In genomic region chr3:39000008-39000450, GRCh38 we compare ENCODE assay signal across 9 cellular contexts. TPM values are rescaled to one million over a fixed set of nuclear protein-coding genes. Genes with fewer than 3 reads are reported as not detected.
DNase-seq lines count a peak whose midpoint lies in the region; ATAC-seq and TF ChIP-seq lines count a peak whose summit lies in the region.
"Had no signal": no experiment of that assay in that cellular context is flagged by ENCODE, and none has a peak within 500 bp of the region (broad histone marks: within the 10 kb centered on the region; RNA-seq: fewer than 3 reads in every experiment).

No MANE protein-coding gene starts in this region.

- no peak overlapping the region for H3K14ac ChIP-seq in trophoblast cell (ENCODE audit: low read length)

- H3K27me3 Mint-ChIP-seq in activated CD4-positive, alpha-beta T cell treated with anti-CD3 and anti-CD28 coated beads for 36 hours = no peaks in the 10 kb centered on the region

- H3K4me1 ChIP-seq in SK-N-SH (ENCODE audit: control insufficient read depth in 1 of 2, insufficient read depth in 2 of 2, low read depth in 1 of 2, low read length in 1 of 2) (no peaks in the 10 kb centered on the region), trophoblast cell (ENCODE audit: control insufficient read depth in 1 of 2, insufficient read depth in 2 of 2, low read length in 2 of 2) (no peaks in the 10 kb centered on the region)
- H3K4me1 ChIP-seq: BLaER1 treated with 17β-estradiol and CSF1 and Interleukin-3, amounts not matched to agents 10 nM and 100 nM had no signal

- CTCF ChIA-PET in activated CD4-positive, alpha-beta T cell treated with anti-CD3 and anti-CD28 coated beads for 36 hours (lab: Charles Lee) = interaction anchor here (0.5 to 2.6 kb wide), 39 partner anchors 8 to 1940 kb away, joined by 3 to 19 read pairs (median 4); partner anchors contain the start of gene EXOG
- CTCF ChIA-PET in SK-N-SH (lab: Yijun Ruan, JAX) = interaction anchor here (0.6 to 7.4 kb wide), 84 partner anchors 9 to 653 kb away, joined by 3 to 82 read pairs (median 4); partner anchors contain the start of genes CX3CR1, EXOG and XYLB

- no peak overlapping the region for H3K9ac ChIP-seq in SK-N-SH
- H3K9ac ChIP-seq in trophoblast cell (ENCODE audit: low read length) = no peak overlapping the region
- H3K9ac ChIP-seq: BLaER1 treated with 17β-estradiol and CSF1 and Interleukin-3, amounts not matched to agents 10 nM and 100 nM had no signal

- H4K12ac ChIP-seq in trophoblast cell (ENCODE audit: low read depth, low read length) = no peak overlapping the region

- intact Hi-C loops in activated CD4-positive, alpha-beta T cell treated with anti-CD3 and anti-CD28 coated beads for 36 hours (cut with DNase I, micrococcal nuclease) = loop anchor here (1.0 to 10.0 kb wide), 6 partner anchors 31 to 503 kb away; partner anchors contain the start of gene EXOG (in 1 of the 2)
- intact Hi-C loops in lower leg skin (cut with DNase I; ENCODE audit: low total_unique reads) = no loop called here

- H3K79me1 ChIP-seq in trophoblast cell (ENCODE audit: low read length) = no peaks in the 10 kb centered on the region

- H3K36me3 ChIP-seq in SK-N-SH (replicated peaks in 1 of 2; ENCODE audit: control insufficient read depth in 1 of 2, insufficient read depth in 2 of 2, low read length in 1 of 2) = no peaks in the 10 kb centered on the region
- no peaks in the 10 kb centered on the region for H3K36me3 ChIP-seq in trophoblast cell (ENCODE audit: control insufficient read depth in 1 of 2, insufficient read depth in 2 of 2, low read length in 2 of 2)
- H3K36me3 ChIP-seq: BLaER1 treated with 17β-estradiol and CSF1 and Interleukin-3, amounts not matched to agents 10 nM and 100 nM had no signal

- H2AK5ac ChIP-seq in trophoblast cell (ENCODE audit: low read length) = no peak overlapping the region

- H2AFZ ChIP-seq in SK-N-SH (ENCODE audit: low read depth) (no peak overlapping the region), trophoblast cell (ENCODE audit: insufficient read depth, low read length, poor library complexity) (no peak overlapping the region)

- TF ChIP-seq CTCF in SK-N-SH (IDR thresholded peaks at IDR 0.05) = peak; percentile 88
- TF ChIP-seq CTCF in lower leg skin (IDR thresholded peaks at IDR 0.05) = no peak

- H3K27me3 ChIP-seq in SK-N-SH (ENCODE audit: insufficient read depth) (no peaks in the 10 kb centered on the region), trophoblast cell (ENCODE audit: insufficient read depth, low read length) (no peaks in the 10 kb centered on the region)
- H3K27me3 ChIP-seq: BLaER1 treated with 17β-estradiol and CSF1 and Interleukin-3, amounts not matched to agents 10 nM and 100 nM had no signal

- H3K9me2 ChIP-seq in SK-N-SH = no peaks in the 10 kb centered on the region

- H3K4ac ChIP-seq in trophoblast cell (ENCODE audit: low read depth, low read length) = no peak overlapping the region

- H3K4me2 ChIP-seq in SK-N-SH = no peak overlapping the region
- no peak overlapping the region for H3K4me2 ChIP-seq in trophoblast cell (ENCODE audit: low read length)
- H3K4me2 ChIP-seq: BLaER1 treated with 17β-estradiol and CSF1 and Interleukin-3, amounts not matched to agents 10 nM and 100 nM had no signal

- H3K9me3 ChIP-seq in SK-N-SH = no peaks in the 10 kb centered on the region
- no peaks in the 10 kb centered on the region for H3K9me3 ChIP-seq in trophoblast cell (ENCODE audit: insufficient read depth, low read depth, low read length)
- H3K9me3 ChIP-seq: BLaER1 treated with 17β-estradiol and CSF1 and Interleukin-3, amounts not matched to agents 10 nM and 100 nM had no signal

- H3K4me3 ChIP-seq in SK-N-SH (ENCODE audit: low read depth in 2 of 2, low read length in 1 of 2) (peak overlapping the region in 1 of 2 experiments; percentile 36; a peak in 1 of 4 replicates), trophoblast cell (ENCODE audit: low read depth, low read length) (no peak overlapping the region), lower leg skin (ENCODE audit: low read depth, poor library complexity, severe bottlenecking) (no peak overlapping the region)
- H3K4me3 ChIP-seq: BLaER1 treated with 17β-estradiol and CSF1 and Interleukin-3, amounts not matched to agents 10 nM and 100 nM had no signal

- peak; percentile 71 for ATAC-seq in activated CD4-positive, alpha-beta T cell treated with anti-CD3 and anti-CD28 coated beads for 36 hours

- H3K79me2 ChIP-seq in SK-N-SH (ENCODE audit: insufficient read depth) = no peaks in the 10 kb centered on the region
- no peaks in the 10 kb centered on the region for H3K79me2 ChIP-seq in trophoblast cell (ENCODE audit: control insufficient read depth, insufficient read depth, low read length, poor library complexity)

- DNase-seq in activated CD4-positive, alpha-beta T cell treated with anti-CD3 and anti-CD28 coated beads for 36 hours = no peak
- no peak for DNase-seq in activated CD4-positive, alpha-beta T cell treated with anti-CD3 and anti-CD28 coated beads for 1 hour
- peak; percentile 77 for DNase-seq in HCEC 1CT
- DNase-seq in NCI-H1105 (lab: John Stamatoyannopoulos, UW) = peak; percentile 30
- peak; percentile 60 for DNase-seq in SK-N-SH
- DNase-seq in fibroblast of gingiva (ENCODE audit: low read depth) = peak; percentile 55
- DNase-seq in trophoblast cell = peak; percentile 4 to 73
- DNase-seq in lower leg skin (ENCODE audit: low spot score in 2 of 2) = no peak

- no peak overlapping the region for H2BK5ac ChIP-seq in trophoblast cell (ENCODE audit: low read depth, low read length, poor library complexity)

- no peak overlapping the region for H3K23ac ChIP-seq in trophoblast cell (ENCODE audit: low read length)

- peak; percentile 86 for TF ChIP-seq RAD21 in SK-N-SH (IDR thresholded peaks at IDR 0.05; ENCODE audit: low read length)

- TF ChIP-seq EP300 in SK-N-SH (IDR thresholded peaks at IDR 0.05; ENCODE audit: borderline replicate concordance in 1 of 2, low read depth in 1 of 2, low read length in 1 of 2) = no peak

- no peaks in the 10 kb centered on the region for H4K20me1 ChIP-seq in SK-N-SH (ENCODE audit: insufficient read depth)
- H4K20me1 ChIP-seq: BLaER1 treated with 17β-estradiol and CSF1 and Interleukin-3, amounts not matched to agents 10 nM and 100 nM had no signal

- H2BK12ac ChIP-seq in trophoblast cell (ENCODE audit: low read length) = no peak overlapping the region

- H4K8ac ChIP-seq in trophoblast cell (ENCODE audit: low read depth, low read length) = no peak overlapping the region

- H3K4me3 Mint-ChIP-seq in activated CD4-positive, alpha-beta T cell treated with anti-CD3 and anti-CD28 coated beads for 36 hours = no peak overlapping the region

- no peaks in the 10 kb centered on the region for H3K9me3 Mint-ChIP-seq in activated CD4-positive, alpha-beta T cell treated with anti-CD3 and anti-CD28 coated beads for 36 hours (ENCODE audit: low read depth)

- POLR2A ChIA-PET in activated CD4-positive, alpha-beta T cell treated with anti-CD3 and anti-CD28 coated beads for 36 hours (lab: Charles Lee) = no interaction called here
- POLR2A ChIA-PET in SK-N-SH (lab: Yijun Ruan, JAX) = interaction anchor here (0.6 to 1.1 kb wide), 2 partner anchors 30 to 151 kb away, joined by 3 to 4 read pairs; no protein-coding TSS in a partner anchor

- H3K18ac ChIP-seq in trophoblast cell (ENCODE audit: low read length) = no peak overlapping the region

- 8% methylated on average over 1 of the region's 1 CpG for WGBS in SK-N-SH (ENCODE audit: low lambda C conversion rate)
- no CpG with 5 or more reads among the region's 1 CpG for WGBS in trophoblast cell (ENCODE audit: extremely low coverage, insufficient coverage, insufficient read length)
- WGBS in lower leg skin, 2 donors = 14 to 29% methylated on average over 1 of the region's 1 CpG

- no peak overlapping the region for H3K27ac Mint-ChIP-seq in activated CD4-positive, alpha-beta T cell treated with anti-CD3 and anti-CD28 coated beads for 36 hours

- no peaks in the 10 kb centered on the region for H3F3A ChIP-seq in SK-N-SH (replicated peaks; ENCODE audit: insufficient read depth)

- TF ChIP-seq POLR2A in lower leg skin (IDR thresholded peaks at IDR 0.05) = no peak

- H3K4me1 Mint-ChIP-seq in activated CD4-positive, alpha-beta T cell treated with anti-CD3 and anti-CD28 coated beads for 36 hours = no peaks in the 10 kb centered on the region

- H4K91ac ChIP-seq in trophoblast cell (ENCODE audit: low read depth, low read length) = no peak overlapping the region

- no peak overlapping the region for H2BK120ac ChIP-seq in trophoblast cell (ENCODE audit: insufficient read depth, low read length, poor library complexity)

- H3K36me3 Mint-ChIP-seq in activated CD4-positive, alpha-beta T cell treated with anti-CD3 and anti-CD28 coated beads for 36 hours (ENCODE audit: low read depth) = no peaks in the 10 kb centered on the region

- no peak overlapping the region for H3K27ac ChIP-seq in SK-N-SH (ENCODE audit: low read depth in 2 of 2, low read length in 1 of 2)
- no peak overlapping the region for H3K27ac ChIP-seq in trophoblast cell (ENCODE audit: low read depth, low read length)
- H3K27ac ChIP-seq: BLaER1 treated with 17β-estradiol and CSF1 and Interleukin-3, amounts not matched to agents 10 nM and 100 nM had no signal

TF ChIP-seq in SK-N-SH, 30 proteins besides CTCF, POLR2A, EP300 and RAD21:
- TF ChIP-seq SMC3 (IDR thresholded peaks at IDR 0.05; ENCODE audit: low read depth, low read length) = peak; percentile 70
- TF ChIP-seq YY1 (IDR thresholded peaks at IDR 0.05; ENCODE audit: low read depth) = no peak

RNA-seq across cellular contexts. Expression of gene SCN11A, which starts 51.7 kb away (rescaled TPM):
- under 1 TPM; 0.07 to 0.09 TPM for total RNA-seq in activated CD4-positive, alpha-beta T cell treated with anti-CD3 and anti-CD28 coated beads for 36 hours
- 0.02 TPM in 2 replicates for polyA plus RNA-seq in SK-N-SH (2012; rRNA removed)
- polyA plus RNA-seq in SK-N-SH (2012; cell fraction: cytosol; rRNA removed) = 0.01 TPM in 2 replicates
- polyA plus RNA-seq in SK-N-SH (2012; cell fraction: nucleus; rRNA removed) = 0.08 and 0.10 TPM in 2 replicates
- 0.06 and 0.11 TPM in 2 replicates for polyA plus RNA-seq in trophoblast cell (2013)
- under 1 TPM in 3 of 4 donors, not detected in 1; 0.03 to 0.10 (median 0.04) TPM for total RNA-seq in lower leg skin

RNA-seq across cellular contexts. Expression of gene WDR48, which starts 51.8 kb away (rescaled TPM):
- total RNA-seq in activated CD4-positive, alpha-beta T cell treated with anti-CD3 and anti-CD28 coated beads for 36 hours = 10 to 100 TPM; 33.3 to 36.5 TPM
- polyA plus RNA-seq in SK-N-SH (2012; rRNA removed) = 12.1 and 18.0 TPM in 2 replicates
- 16.8 and 17.8 TPM in 2 replicates for polyA plus RNA-seq in SK-N-SH (2012; cell fraction: cytosol; rRNA removed)
- polyA plus RNA-seq in SK-N-SH (2012; cell fraction: nucleus; rRNA removed) = 11.0 and 25.9 TPM in 2 replicates
- 18.8 and 19.8 TPM in 2 replicates for polyA plus RNA-seq in trophoblast cell (2013)
- 10 to 100 TPM; 21.6 to 41.1 (median 28.5) TPM for total RNA-seq in lower leg skin

Comparison
In these comparisons a context has a peak if more than half of its experiments do, and no peak if none do; other contexts are left out.
1. DNase-seq: peak in HCEC 1CT (single experiment), NCI-H1105 (single experiment), SK-N-SH (single experiment), fibroblast of gingiva (single experiment) and trophoblast cell (2 of 2); none in activated CD4-positive, alpha-beta T cell treated with anti-CD3 and anti-CD28 coated beads for 36 hours (single experiment), activated CD4-positive, alpha-beta T cell treated with anti-CD3 and anti-CD28 coated beads for 1 hour (single experiment) and lower leg skin (0 of 2).